In genomic region chr15:80180986-80181385, GRCh38 we compare ENCODE assay signal across 30 cellular contexts.
"Had no signal": no experiment of that assay in that cellular context is flagged by ENCODE, and none has a peak within 500 bp of the region (broad histone marks: within the 10 kb centered on the region; RNA-seq: fewer than 3 reads in every experiment).

No MANE protein-coding gene starts in this region.

- H3K9me3 Mint-ChIP-seq: activated CD8-positive, alpha-beta T cell treated with anti-CD3 and anti-CD28 coated beads for 36 hours; activated T-cell treated with anti-CD3 and anti-CD28 coated beads, Interleukin-2, amount 50 U/mL, for 4 hours; activated T-helper 2 cell treated with anti-CD3 and anti-CD28 coated beads, Interferon-gamma antibody, Interleukin-2, Interleukin-4, amounts not matched to agents 10 μg/mL and 5 μg/mL and 100 μg/mL, durations not matched to agents 14 hours and 24 hours and 36 hours; dendritic cell treated with granulocyte-macrophage colony-stimulating factor and Interleukin-4, amounts not matched to agents 40 ng/mL and 50 ng/mL, for 4 days; endodermal cell; T-cell; T-helper 1 cell treated with Interleukin-12 subunit alpha and Interleukin-12 subunit beta and Interleukin-4 antibody, amounts not matched to agents 30 μg/mL and 1 μg/mL, for 36 hours had no signal

- H3K4me3 ChIP-seq: coronary artery, dorsolateral prefrontal cortex, heart left ventricle had no signal

- H3K27ac Mint-ChIP-seq: activated B cell treated with CpG ODN at 0.5 μM for 24 hours; activated CD8-positive, alpha-beta T cell treated with anti-CD3 and anti-CD28 coated beads for 36 hours; activated naive CD8-positive, alpha-beta T cell; activated T-helper 2 cell treated with anti-CD3 and anti-CD28 coated beads, Interferon-gamma antibody, Interleukin-2, Interleukin-4, amounts not matched to agents 10 μg/mL and 5 μg/mL and 100 μg/mL, durations not matched to agents 14 hours and 24 hours and 36 hours; dendritic cell treated with granulocyte-macrophage colony-stimulating factor and Interleukin-4, amounts not matched to agents 40 ng/mL and 50 ng/mL, for 4 days; endodermal cell; T-cell; T-helper 1 cell treated with Interleukin-12 subunit alpha and Interleukin-12 subunit beta and Interleukin-4 antibody, amounts not matched to agents 30 μg/mL and 1 μg/mL, for 36 hours had no signal

- ATAC-seq: activated CD4-positive, CD25-positive, alpha-beta regulatory T cell treated with anti-CD3 and anti-CD28 coated beads, Interleukin-2, amount 50 U/mL, for 24 hours; activated CD8-positive, alpha-beta T cell treated with anti-CD3 and anti-CD28 coated beads for 36 hours; activated T-cell treated with anti-CD3 and anti-CD28 coated beads, Interleukin-2, amount 50 U/mL, for 4 hours; esophagus mucosa; heart left ventricle; T-cell had no signal

- H3K4me1 Mint-ChIP-seq: endodermal cell, T-cell had no signal

- FAIRE-seq: astrocyte, frontal cortex had no signal

- H3K36me3 ChIP-seq: WERI-Rb-1 had no signal

- H3K27me3 Mint-ChIP-seq: activated B cell treated with CpG ODN at 0.5 μM for 24 hours; activated CD8-positive, alpha-beta T cell treated with anti-CD3 and anti-CD28 coated beads for 36 hours; activated naive CD8-positive, alpha-beta T cell; dendritic cell treated with granulocyte-macrophage colony-stimulating factor and Interleukin-4, amounts not matched to agents 40 ng/mL and 50 ng/mL, for 4 days; T-cell had no signal

- DNase-seq: activated B cell treated with CpG ODN at 0.5 μM for 24 hours; activated CD4-positive, alpha-beta T cell treated with anti-CD3 and anti-CD28 coated beads for 48 hours; activated CD4-positive, alpha-beta T cell treated with anti-CD3 and anti-CD28 coated beads, Interleukin-2, amount 50 U/mL, for 1 hour; activated CD4-positive, alpha-beta T cell treated with anti-CD3 and anti-CD28 coated beads, Interleukin-2, amount 50 U/mL, for 48 hours; activated CD8-positive, alpha-beta memory T cell treated with anti-CD3 and anti-CD28 coated beads for 24 hours; activated CD8-positive, alpha-beta T cell treated with anti-CD3 and anti-CD28 coated beads for 36 hours; activated gamma-delta T cell treated with Interleukin-2 at 50 U/mL for 16 hours; activated naive CD4-positive, alpha-beta T cell treated with anti-CD3 and anti-CD28 coated beads, Interleukin-2, amount 50 U/mL, for 16 hours; activated naive CD4-positive, alpha-beta T cell treated with Interleukin-2 at 50 U/mL for 16 hours; activated T-cell treated with anti-CD3 and anti-CD28 coated beads, Interleukin-2, amount 50 U/mL, for 4 hours; amniotic stem cell; anterior cingulate cortex; brain microvascular endothelial cell; effector memory CD4-positive, alpha-beta T cell; foreskin fibroblast; heart left ventricle; T-cell; T-helper 9 cell; WERI-Rb-1 had no signal

- H3K9me3 ChIP-seq: heart left ventricle had no signal

- H3K4me3 Mint-ChIP-seq: activated B cell treated with CpG ODN at 0.5 μM for 24 hours; activated CD8-positive, alpha-beta T cell treated with anti-CD3 and anti-CD28 coated beads for 36 hours; activated naive CD8-positive, alpha-beta T cell; activated T-cell treated with anti-CD3 and anti-CD28 coated beads, Interleukin-2, amount 50 U/mL, for 4 hours; dendritic cell treated with granulocyte-macrophage colony-stimulating factor and Interleukin-4, amounts not matched to agents 40 ng/mL and 50 ng/mL, for 4 days; endodermal cell; T-cell; T-helper 1 cell treated with Interleukin-12 subunit alpha and Interleukin-12 subunit beta and Interleukin-4 antibody, amounts not matched to agents 30 μg/mL and 1 μg/mL, for 36 hours had no signal

- H3K27ac ChIP-seq: brain microvascular endothelial cell, coronary artery, dorsolateral prefrontal cortex, heart left ventricle, WERI-Rb-1 had no signal

- H3K27me3 ChIP-seq: brain microvascular endothelial cell, dorsolateral prefrontal cortex, heart left ventricle had no signal
